ENCODE assay signal across 8 cellular contexts in genomic region chr6:24666616-24667377, GRCh38. TPM values are rescaled to one million over a fixed set of nuclear protein-coding genes. Genes with fewer than 3 reads are reported as not detected.
DNase-seq lines count a peak whose midpoint lies in the region; ATAC-seq and TF ChIP-seq lines count a peak whose summit lies in the region.

Gene ACOT13 (plus strand): TSS chr6:24667077. CDS start chr6:24667264, 187 bp downstream.
A gene with protein sequence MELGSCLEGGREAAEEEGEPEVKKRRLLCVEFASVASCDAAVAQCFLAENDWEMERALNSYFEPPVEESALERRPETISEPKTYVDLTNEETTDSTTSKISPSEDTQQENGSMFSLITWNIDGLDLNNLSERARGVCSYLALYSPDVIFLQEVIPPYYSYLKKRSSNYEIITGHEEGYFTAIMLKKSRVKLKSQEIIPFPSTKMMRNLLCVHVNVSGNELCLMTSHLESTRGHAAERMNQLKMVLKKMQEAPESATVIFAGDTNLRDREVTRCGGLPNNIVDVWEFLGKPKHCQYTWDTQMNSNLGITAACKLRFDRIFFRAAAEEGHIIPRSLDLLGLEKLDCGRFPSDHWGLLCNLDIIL (minus strand): TSS chr6:24666899. CDS start chr6:24666862, 37 bp downstream.

- H3K36me3 ChIP-seq in SK-N-MC (ENCODE audit: insufficient read depth, low read length) (peaks cover 34% of the 10 kb centered on the region), osteoblast (ENCODE audit: insufficient read depth, low read length) (peaks cover 25% of the 10 kb centered on the region), thoracic aorta (peaks cover 4% of the 10 kb centered on the region)

- peaks cover 15% of the 10 kb centered on the region for H3K4me1 ChIP-seq in osteoblast (ENCODE audit: insufficient read depth, low read length)
- H3K4me1 ChIP-seq in thoracic aorta (ENCODE audit: control insufficient read depth in 1 of 2, low read depth in 2 of 2), result peaks cover 12 to 32% of the 10 kb centered on the region in 2 donors

- peaks cover 35% of the 10 kb centered on the region for H3K36me3 Mint-ChIP-seq in HFFc6 (ENCODE audit: low read depth)

- H3K27ac ChIP-seq in SK-N-MC (peak within 1 kb of the TSS; percentile 72), osteoblast (ENCODE audit: low read depth, low read length) (peak within 1 kb of the TSS; percentile 95), thoracic aorta (peak within 1 kb of the TSS; percentile 84 to 94)

- H3K9me3 Mint-ChIP-seq in HFFc6, result peaks cover 7% of the 10 kb centered on the region

- TF ChIP-seq CTCF in HFFc6 (IDR thresholded peaks at IDR 0.05) (peak; percentile 72), NB4 (IDR thresholded peaks at IDR 0.05; ENCODE audit: low read depth, low read length) (peak; percentile 38), osteoblast (IDR thresholded peaks at IDR 0.05; ENCODE audit: extremely low read depth, low read depth, low read length) (peak; percentile 54), thoracic aorta (IDR thresholded peaks at IDR 0.05) (peak; percentile 63)

- ATAC-seq in thoracic aorta (ENCODE audit: insufficient number of reproducible peaks, low FRiP score, low read depth), result peak; percentile 95

- H3K9me3 ChIP-seq in SK-N-MC (ENCODE audit: low read depth, low read length) (no peaks in the 10 kb centered on the region; the same call in 1 of the 2 replicates), osteoblast (ENCODE audit: low read depth, low read length) (no peaks in the 10 kb centered on the region), thoracic aorta (no peaks in the 10 kb centered on the region)

- H4K20me1 ChIP-seq in osteoblast (ENCODE audit: insufficient read depth, low read length), result no peaks in the 10 kb centered on the region

- H3K4me3 ChIP-seq in GM08714 (ENCODE audit: low read length) (peak within 1 kb of the TSS; percentile 95), NB4 (ENCODE audit: low read depth, low read length) (peak within 1 kb of the TSS; percentile 99), SK-N-MC (peak within 1 kb of the TSS; percentile 97), osteoblast (ENCODE audit: insufficient read depth, low read length) (peak within 1 kb of the TSS; percentile 89), thoracic aorta (peak within 1 kb of the TSS; percentile 93)

- H3K27me3 ChIP-seq in osteoblast (ENCODE audit: insufficient read depth, low read length) (no peaks in the 10 kb centered on the region), thoracic aorta (replicated peaks; ENCODE audit: insufficient read depth) (no peaks in the 10 kb centered on the region)

- H3K4me3 Mint-ChIP-seq in HFFc6, result peak within 1 kb of the TSS; percentile 97

- peak within 1 kb of the TSS; percentile 97 for H3K9ac ChIP-seq in SK-N-MC (ENCODE audit: insufficient read length)

- H3K27ac Mint-ChIP-seq in HFFc6, result peak within 1 kb of the TSS; percentile 96

- H2AFZ ChIP-seq in osteoblast (ENCODE audit: low read length), result peak within 1 kb of the TSS; percentile 100

- H3K4me1 Mint-ChIP-seq in HFFc6 (ENCODE audit: low read depth), result peaks cover 23% of the 10 kb centered on the region

- H3K4me2 ChIP-seq in osteoblast (ENCODE audit: insufficient read depth, low read length), result peak within 1 kb of the TSS; percentile 94

- peak; percentile 74 for TF ChIP-seq POLR2A in NB4 (IDR thresholded peaks at IDR 0.05; ENCODE audit: extremely low read depth, insufficient read length)

- peak; percentile 96 for DNase-seq in HFFc6
- DNase-seq in NB4 (ENCODE audit: low read depth), result peak; percentile 98
- peak; percentile 81 for DNase-seq in SK-N-MC (ENCODE audit: low read depth, low spot score)
- DNase-seq in activated naive CD4-positive, alpha-beta T cell treated with anti-CD3 and anti-CD28 coated beads, Interleukin-2, amount 50 U/mL, for 16 hours, result peak; percentile 97
- DNase-seq in glomerular visceral epithelial cell (ENCODE audit: extremely low spot score), result peak; percentile 99
- peak; percentile 98 for DNase-seq in osteoblast (ENCODE audit: insufficient read length, low spot score, missing footprints)
- peak; percentile 64 for DNase-seq in thoracic aorta (ENCODE audit: low spot score)

- peaks cover 43% of the 10 kb centered on the region for H3K79me2 ChIP-seq in osteoblast (ENCODE audit: insufficient read depth, low read length)

- H3K27me3 Mint-ChIP-seq in HFFc6 (ENCODE audit: insufficient read depth), result peaks cover 1% of the 10 kb centered on the region; the same call in 1 of the 2 replicates

RNA-seq across cellular contexts. Expression of gene ACOT13, which starts in this region (rescaled TPM):
- total RNA-seq in HFFc6 (2021; fragmentation: NEBNext Ultra II Directional; extraction: Animal tissue kit (Norgen Biotek cat#: 25700)), result 10 to 100 TPM; 18.7 to 21.9 (median 19.8) TPM
- 5.8 and 6.5 TPM in 2 replicates for total RNA-seq in osteoblast
- 1 to 10 TPM; 2.5 to 5.8 TPM for total RNA-seq in thoracic aorta

RNA-seq across cellular contexts. Expression of the second gene that starts in this region (rescaled TPM):
- total RNA-seq in HFFc6 (2021; fragmentation: NEBNext Ultra II Directional; extraction: Animal tissue kit (Norgen Biotek cat#: 25700)), result 10 to 100 TPM; 27.3 to 33.6 (median 30.7) TPM
- total RNA-seq in osteoblast (27.4 and 27.9 TPM in 2 replicates), thoracic aorta (10 to 100 TPM; 31.1 to 40.3 TPM)

Comparison
In these comparisons a context has a peak if more than half of its experiments do, and no peak if none do; other contexts are left out.
1. Peak in every context shown above with its lines: DNase-seq, ATAC-seq, H3K4me3 ChIP-seq and H3K27ac ChIP-seq.